11 cellular contexts compared by ENCODE assay signal in genomic region chr17:81027591-81028505, GRCh38. TPM values are rescaled to one million over a fixed set of nuclear protein-coding genes. Genes with fewer than 3 reads are reported as not detected.
DNase-seq lines count a peak whose midpoint lies in the region; ATAC-seq, FAIRE-seq and TF ChIP-seq lines count a peak whose summit lies in the region.
"Had no signal": no experiment of that assay in that cellular context is flagged by ENCODE, and none has a peak within 500 bp of the region (broad histone marks: within the 10 kb centered on the region; RNA-seq: fewer than 3 reads in every experiment).

No MANE protein-coding gene starts in this region.

- H3K9me3 ChIP-seq in BE2C = no peaks in the 10 kb centered on the region
- no peaks in the 10 kb centered on the region for H3K9me3 ChIP-seq in K562 (replicated peaks; ENCODE audit: control insufficient read depth, insufficient read depth, low read depth, low read length)
- H3K9me3 ChIP-seq in osteoblast (ENCODE audit: low read depth, low read length) = no peaks in the 10 kb centered on the region
- H3K9me3 ChIP-seq: thoracic aorta had no signal

- POLR2A ChIA-PET in K562 (lab: Yijun Ruan, JAX) = interaction anchor here (0.6 to 0.7 kb wide), 2 partner anchors 9 to 46 kb away, joined by 3 to 5 read pairs; no protein-coding TSS in a partner anchor

- H3K9me1 ChIP-seq in K562 (ENCODE audit: control insufficient read depth, insufficient read depth, low read length) = no peaks in the 10 kb centered on the region

- ATAC-seq in K562 = no peak

- in situ Hi-C loops in K562 (cut with MboI) = no loop called here

- TF ChIP-seq POLR2A in K562 (conservative IDR thresholded peaks at IDR 0.05) = no peak

- FAIRE-seq in K562 (lab: Jason Lieb, UNC) (no peak), D721Med (lab: Jason Lieb, UNC) (no peak)
- FAIRE-seq: A204.1 had no signal

- TF ChIP-seq CTCF in BE2C (IDR thresholded peaks at IDR 0.05; ENCODE audit: low read depth, low read length) = no peak
- TF ChIP-seq CTCF in K562 (IDR thresholded peaks at IDR 0.05 in 2 of 3, conservative IDR thresholded peaks at IDR 0.05 in 1 of 3; ENCODE audit: insufficient read depth in 2 of 3, low read depth in 1 of 3, low read length in 3 of 3) = no peak
- no peak for TF ChIP-seq CTCF in osteoblast (IDR thresholded peaks at IDR 0.05; ENCODE audit: extremely low read depth, low read depth, low read length)
- TF ChIP-seq CTCF in D721Med (IDR thresholded peaks at IDR 0.05; ENCODE audit: insufficient read depth, missing control alignments) = no peak

- H3K36me3 ChIP-seq in BE2C (no peaks in the 10 kb centered on the region), K562 (ENCODE audit: control insufficient read depth, insufficient read depth, low read length) (no peaks in the 10 kb centered on the region), osteoblast (ENCODE audit: insufficient read depth, low read length) (peaks cover 7% of the 10 kb centered on the region)
- H3K36me3 ChIP-seq: thoracic aorta had no signal

- H2AFZ ChIP-seq in K562 (ENCODE audit: low read depth, low read length) = no peak overlapping the region
- no peak overlapping the region for H2AFZ ChIP-seq in osteoblast (ENCODE audit: low read length)

- H3K4me3 ChIP-seq in BE2C (ENCODE audit: low read depth, low read length) = no peak overlapping the region
- no peak overlapping the region for H3K4me3 ChIP-seq in K562
- no peak overlapping the region for H3K4me3 ChIP-seq in osteoblast (ENCODE audit: insufficient read depth, low read length)
- H3K4me3 ChIP-seq: thoracic aorta had no signal

- no peak for TF ChIP-seq RAD21 in K562 (CRISPR knock-in tag; conservative IDR thresholded peaks at IDR 0.05 in 1 of 2, IDR thresholded peaks at IDR 0.05 in 1 of 2)

- no peaks in the 10 kb centered on the region for H3K27me3 ChIP-seq in BE2C
- H3K27me3 ChIP-seq in K562 (ENCODE audit: control insufficient read depth in 2 of 2, insufficient read depth in 2 of 2, low read length in 2 of 2) = 0 out of 5 replicates have a peak, but pooled peaks cover 0 to 4% of the 10 kb centered on the region in 2 experiments
- peaks cover 40% of the 10 kb centered on the region for H3K27me3 ChIP-seq in osteoblast (ENCODE audit: insufficient read depth, low read length)

- no peaks in the 10 kb centered on the region for H4K20me1 ChIP-seq in K562 (replicated peaks; ENCODE audit: control insufficient read depth, insufficient read depth, low read length)
- H4K20me1 ChIP-seq in osteoblast (ENCODE audit: insufficient read depth, low read length) = peaks cover 5% of the 10 kb centered on the region

- no peak for TF ChIP-seq EP300 in K562 (IDR thresholded peaks at IDR 0.05; ENCODE audit: low read length)

- H3K27ac ChIP-seq in K562 (ENCODE audit: extremely low read depth, low read depth, low read length) (no peak overlapping the region), osteoblast (ENCODE audit: low read depth, low read length) (no peak overlapping the region)
- H3K27ac ChIP-seq: thoracic aorta had no signal

- WGBS in K562 (ENCODE audit: insufficient coverage, low coverage, missing lambda C conversion rate) = 47% methylated on average over 28 of the region's 37 CpGs

- CTCF ChIA-PET in K562 (lab: Yijun Ruan, JAX; ENCODE audit: low intra/inter-chr PET ratio) = no interaction called here

- no TSS peak for BruUV-seq in K562 (replicated peaks; lab: Mats Ljungman, UMichigan)

- H3K4me1 ChIP-seq in BE2C (peaks cover 7% of the 10 kb centered on the region), K562 (replicated peaks in 1 of 2; ENCODE audit: control insufficient read depth in 2 of 2, insufficient read depth in 2 of 2, low read length in 2 of 2) (peaks cover 8 to 66% of the 10 kb centered on the region in 2 experiments), osteoblast (ENCODE audit: insufficient read depth, low read length) (no peaks in the 10 kb centered on the region)

- DNase-seq in NCI-H146 (lab: John Stamatoyannopoulos, UW) (peak; percentile 45), NCI-H146 treated with DMSO at 0.1 percent for 48 hours (lab: John Stamatoyannopoulos, UW; ENCODE audit: unreplicated experiment) (no peak), BE2C (peak; percentile 11), K562 (ENCODE audit: extremely low read depth in 1 of 4, low spot score in 3 of 4) (peak in 1 of 4 experiments; percentile 15), osteoblast (ENCODE audit: insufficient read length, low spot score, missing footprints) (peak; percentile 68), RKO (ENCODE audit: low spot score) (no peak), D721Med (ENCODE audit: insufficient read length, low spot score) (no peak), A172 (ENCODE audit: low spot score) (no peak)
- DNase-seq: HCEC 1CT had no signal

- H3K79me2 ChIP-seq in K562 (ENCODE audit: control insufficient read depth, insufficient read depth, low read length) (no peaks in the 10 kb centered on the region), osteoblast (ENCODE audit: insufficient read depth, low read length) (no peaks in the 10 kb centered on the region)

- no peak overlapping the region; the same call in 1 of the 2 replicates for H3K4me2 ChIP-seq in K562 (ENCODE audit: insufficient read depth, low read length)
- H3K4me2 ChIP-seq in osteoblast (ENCODE audit: insufficient read depth, low read length) = no peak overlapping the region

- intact Hi-C loops in K562 (cut with micrococcal nuclease) = no loop called here

- peak overlapping the region in 1 of 2 experiments; percentile 77; a peak in 2 of 4 replicates for H3K9ac ChIP-seq in K562 (ENCODE audit: insufficient read depth in 1 of 2, low read depth in 2 of 2, low read length in 2 of 2)

TF ChIP-seq in K562, 482 proteins besides CTCF, POLR2A, EP300 and RAD21:
- peak; percentile 56; the same call in 1 of the 2 replicates for TF ChIP-seq EGR1 (conservative IDR thresholded peaks at IDR 0.05)
- TF ChIP-seq OTX1 (CRISPR knock-in tag; IDR thresholded peaks at IDR 0.05) = no peak
- TF ChIP-seq POLR2G (IDR thresholded peaks at IDR 0.05; ENCODE audit: low read depth, low read length) = peak; percentile 7; the same call in 1 of the 2 replicates

RNA-seq across cellular contexts. Expression of gene BAIAP2, which starts 7.1 kb away (rescaled TPM):
- 54.3 TPM for polyA plus RNA-seq in BE2C (2012; ENCODE audit: insufficient read depth, insufficient read length, low read depth)
- 69.8 and 141 TPM in 2 replicates for total RNA-seq in K562 (2011; cell fraction: chromatin; rRNA removed; ENCODE audit: low replicate concordance)
- 54.5 and 61.0 TPM in 2 replicates for total RNA-seq in K562 (2011; cell fraction: nucleolus; rRNA removed)
- 40.5 and 42.0 TPM in 2 replicates for total RNA-seq in K562 (2011; cell fraction: nucleoplasm; rRNA removed)
- 26.7 and 31.9 TPM in 2 replicates for total RNA-seq in K562 (2014; rRNA removed)
- total RNA-seq in K562 (2014; rRNA removed; fragmentation: Illumina TruSeq; extraction: Trizol) = 14.2 and 17.7 TPM in 2 replicates
- 18.4 and 21.2 TPM in 2 replicates for total RNA-seq in K562 (2015; rRNA removed; fragmentation: Illumina TruSeq; extraction: Trizol)
- total RNA-seq in K562 (2021) = 44.7 and 51.6 TPM in 2 replicates
- 9.8 and 13.6 TPM in 2 replicates for polyA plus RNA-seq in K562 (2011; rRNA removed)
- polyA plus RNA-seq in K562 (2011; cell fraction: cytosol; rRNA removed) = 9.8 and 28.7 TPM in 2 replicates
- polyA plus RNA-seq in K562 (2011; cell fraction: nucleus; rRNA removed) = 37.7 and 77.3 TPM in 2 replicates
- 37.1 and 42.6 TPM in 2 replicates for polyA plus RNA-seq in K562 (2012)
- polyA plus RNA-seq in K562 (2014; fragmentation: Illumina TruSeq; extraction: Trizol) = 20.7 and 30.0 TPM in 2 replicates
- polyA plus RNA-seq in K562 (2014; fragmentation: Nextera tagmentation; extraction: Ambion mirVana) = 1 to 10 TPM; 2.3 to 2.4 TPM
- polyA plus RNA-seq in K562 (2014; rRNA removed) = 17.3 and 23.2 TPM in 2 replicates
- polyA minus RNA-seq in K562 (2011; rRNA and poly(A)+ RNA removed) = 11.9 and 13.6 TPM in 2 replicates
- 22.8 and 24.8 TPM in 2 replicates for polyA minus RNA-seq in K562 (2011; cell fraction: cytosol; rRNA and poly(A)+ RNA removed)
- polyA minus RNA-seq in K562 (2011; cell fraction: nucleus; rRNA and poly(A)+ RNA removed) = 38.3 and 38.6 TPM in 2 replicates
- 15.6 and 19.4 TPM in 2 replicates for total RNA-seq in osteoblast
- total RNA-seq in A172 (2014; rRNA removed; shearing (Covaris generic)) = 83.1 and 89.5 TPM in 2 replicates

RNA-seq across cellular contexts. Expression of gene CHMP6, which starts 36.2 kb away (rescaled TPM):
- polyA plus RNA-seq in BE2C (2012; ENCODE audit: insufficient read depth, insufficient read length, low read depth) = 21.2 TPM
- 33.8 and 66.2 TPM in 2 replicates for total RNA-seq in K562 (2011; cell fraction: chromatin; rRNA removed; ENCODE audit: low replicate concordance)
- total RNA-seq in K562 (2011; cell fraction: nucleolus; rRNA removed) = 40.5 and 47.9 TPM in 2 replicates
- 22.9 and 24.6 TPM in 2 replicates for total RNA-seq in K562 (2011; cell fraction: nucleoplasm; rRNA removed)
- total RNA-seq in K562 (2014; rRNA removed) = 10.3 and 12.9 TPM in 2 replicates
- 14.4 and 15.7 TPM in 2 replicates for total RNA-seq in K562 (2014; rRNA removed; fragmentation: Illumina TruSeq; extraction: Trizol)
- 12.7 and 13.8 TPM in 2 replicates for total RNA-seq in K562 (2015; rRNA removed; fragmentation: Illumina TruSeq; extraction: Trizol)
- total RNA-seq in K562 (2021) = 25.6 and 26.8 TPM in 2 replicates
- polyA plus RNA-seq in K562 (2011; rRNA removed) = 8.0 and 13.4 TPM in 2 replicates
- polyA plus RNA-seq in K562 (2011; cell fraction: cytosol; rRNA removed) = 10.5 and 35.5 TPM in 2 replicates
- polyA plus RNA-seq in K562 (2011; cell fraction: nucleus; rRNA removed) = 10.7 and 20.1 TPM in 2 replicates
- polyA plus RNA-seq in K562 (2012) = 13.7 and 20.1 TPM in 2 replicates
- 11.4 and 15.5 TPM in 2 replicates for polyA plus RNA-seq in K562 (2014; fragmentation: Illumina TruSeq; extraction: Trizol)
- polyA plus RNA-seq in K562 (2014; fragmentation: Nextera tagmentation; extraction: Ambion mirVana) = 1 to 10 TPM in 1 of 2 experiments, under 1 TPM in 1; 0.25 to 1.8 TPM
- polyA plus RNA-seq in K562 (2014; rRNA removed) = 28.3 and 30.4 TPM in 2 replicates
- 11.2 and 15.9 TPM in 2 replicates for polyA minus RNA-seq in K562 (2011; rRNA and poly(A)+ RNA removed)
- polyA minus RNA-seq in K562 (2011; cell fraction: cytosol; rRNA and poly(A)+ RNA removed) = 5.0 and 8.7 TPM in 2 replicates
- polyA minus RNA-seq in K562 (2011; cell fraction: nucleus; rRNA and poly(A)+ RNA removed) = 13.5 and 13.7 TPM in 2 replicates
- 21.4 and 21.8 TPM in 2 replicates for total RNA-seq in osteoblast
- total RNA-seq in A172 (2014; rRNA removed; shearing (Covaris generic)) = 14.4 and 15.1 TPM in 2 replicates

Comparison
In these comparisons a context has a peak if more than half of its experiments do, and no peak if none do; other contexts are left out.
1. DNase-seq: peak in NCI-H146 (single experiment), BE2C (single experiment) and osteoblast (single experiment); none in NCI-H146 treated with DMSO at 0.1 percent for 48 hours (single experiment), RKO (single experiment), D721Med (single experiment) and A172 (single experiment).